ENCODE assay signal across 1 cellular context in genomic region chr19:2775556-2776430, GRCh38.
TF ChIP-seq lines count a peak whose summit lies in the region.

No MANE protein-coding gene starts in this region.

TF ChIP-seq in HepG2, 621 proteins besides CTCF, POLR2A, EP300 and RAD21 (continued from another document and continues in another):
- TF ChIP-seq, protein P1, sequence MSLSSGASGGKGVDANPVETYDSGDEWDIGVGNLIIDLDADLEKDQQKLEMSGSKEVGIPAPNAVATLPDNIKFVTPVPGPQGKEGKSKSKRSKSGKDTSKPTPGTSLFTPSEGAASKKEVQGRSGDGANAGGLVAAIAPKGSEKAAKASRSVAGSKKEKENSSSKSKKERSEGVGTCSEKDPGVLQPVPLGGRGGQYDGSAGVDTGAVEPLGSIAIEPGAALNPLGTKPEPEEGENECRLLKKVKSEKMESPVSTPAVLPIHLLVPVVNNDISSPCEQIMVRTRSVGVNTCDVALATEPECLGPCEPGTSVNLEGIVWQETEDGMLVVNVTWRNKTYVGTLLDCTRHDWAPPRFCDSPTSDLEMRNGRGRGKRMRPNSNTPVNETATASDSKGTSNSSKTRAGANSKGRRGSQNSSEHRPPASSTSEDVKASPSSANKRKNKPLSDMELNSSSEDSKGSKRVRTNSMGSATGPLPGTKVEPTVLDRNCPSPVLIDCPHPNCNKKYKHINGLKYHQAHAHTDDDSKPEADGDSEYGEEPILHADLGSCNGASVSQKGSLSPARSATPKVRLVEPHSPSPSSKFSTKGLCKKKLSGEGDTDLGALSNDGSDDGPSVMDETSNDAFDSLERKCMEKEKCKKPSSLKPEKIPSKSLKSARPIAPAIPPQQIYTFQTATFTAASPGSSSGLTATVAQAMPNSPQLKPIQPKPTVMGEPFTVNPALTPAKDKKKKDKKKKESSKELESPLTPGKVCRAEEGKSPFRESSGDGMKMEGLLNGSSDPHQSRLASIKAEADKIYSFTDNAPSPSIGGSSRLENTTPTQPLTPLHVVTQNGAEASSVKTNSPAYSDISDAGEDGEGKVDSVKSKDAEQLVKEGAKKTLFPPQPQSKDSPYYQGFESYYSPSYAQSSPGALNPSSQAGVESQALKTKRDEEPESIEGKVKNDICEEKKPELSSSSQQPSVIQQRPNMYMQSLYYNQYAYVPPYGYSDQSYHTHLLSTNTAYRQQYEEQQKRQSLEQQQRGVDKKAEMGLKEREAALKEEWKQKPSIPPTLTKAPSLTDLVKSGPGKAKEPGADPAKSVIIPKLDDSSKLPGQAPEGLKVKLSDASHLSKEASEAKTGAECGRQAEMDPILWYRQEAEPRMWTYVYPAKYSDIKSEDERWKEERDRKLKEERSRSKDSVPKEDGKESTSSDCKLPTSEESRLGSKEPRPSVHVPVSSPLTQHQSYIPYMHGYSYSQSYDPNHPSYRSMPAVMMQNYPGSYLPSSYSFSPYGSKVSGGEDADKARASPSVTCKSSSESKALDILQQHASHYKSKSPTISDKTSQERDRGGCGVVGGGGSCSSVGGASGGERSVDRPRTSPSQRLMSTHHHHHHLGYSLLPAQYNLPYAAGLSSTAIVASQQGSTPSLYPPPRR (CRISPR knock-in tag; IDR thresholded peaks at IDR 0.05; ENCODE audit: borderline replicate concordance), result no peak
- TF ChIP-seq ZNF264 (CRISPR knock-in tag; IDR thresholded peaks at IDR 0.05) (no peak), ATF5 (CRISPR knock-in tag; IDR thresholded peaks at IDR 0.05; ENCODE audit: low read depth) (no peak), ERF (CRISPR knock-in tag; IDR thresholded peaks at IDR 0.05) (peak; percentile 34; the same call in 1 of the 2 replicates), HNRNPL (IDR thresholded peaks at IDR 0.05; ENCODE audit: low read depth, low read length) (no peak), ZC3H4 (CRISPR knock-in tag; IDR thresholded peaks at IDR 0.05; ENCODE audit: borderline replicate concordance) (no peak), ZNF256 (CRISPR knock-in tag; conservative IDR thresholded peaks at IDR 0.05) (no peak), CEBPB (IDR thresholded peaks at IDR 0.05; ENCODE audit: borderline replicate concordance, low read depth, low read length) (peak; percentile 61; the same call in 1 of the 2 replicates), ZNF496 (CRISPR knock-in tag; IDR thresholded peaks at IDR 0.05; ENCODE audit: insufficient replicate concordance) (no peak), ZNF468 (CRISPR knock-in tag; IDR thresholded peaks at IDR 0.05) (no peak), SP4 (CRISPR knock-in tag; IDR thresholded peaks at IDR 0.05) (no peak), AKAP8 (CRISPR knock-in tag; IDR thresholded peaks at IDR 0.05) (no peak), JUND (CRISPR knock-in tag; IDR thresholded peaks at IDR 0.05) (peak; percentile 69), ZNF629 (CRISPR knock-in tag; conservative IDR thresholded peaks at IDR 0.05) (no peak), FOXJ3 (CRISPR knock-in tag; IDR thresholded peaks at IDR 0.05; ENCODE audit: borderline replicate concordance) (no peak), ZNF574 (CRISPR knock-in tag; IDR thresholded peaks at IDR 0.05) (peak; percentile 39; the same call in 1 of the 2 replicates), ZNF33A (CRISPR knock-in tag; IDR thresholded peaks at IDR 0.05; ENCODE audit: borderline replicate concordance) (no peak), TMF1 (CRISPR knock-in tag; IDR thresholded peaks at IDR 0.05; ENCODE audit: low read depth) (no peak), ZNF30 (CRISPR knock-in tag; IDR thresholded peaks at IDR 0.05) (no peak), ZSCAN20 (CRISPR knock-in tag; IDR thresholded peaks at IDR 0.05; ENCODE audit: borderline replicate concordance) (no peak), PRDM15 (CRISPR knock-in tag; IDR thresholded peaks at IDR 0.05) (no peak), ZNF782 (CRISPR knock-in tag; IDR thresholded peaks at IDR 0.05; ENCODE audit: borderline replicate concordance) (no peak), TAF1 (CRISPR knock-in tag; IDR thresholded peaks at IDR 0.05) (0 out of 2 replicates have a peak, but pooled peaks have one; percentile 23), TIGD3 (CRISPR knock-in tag; IDR thresholded peaks at IDR 0.05; ENCODE audit: borderline replicate concordance) (no peak), HOXA9 (CRISPR knock-in tag; IDR thresholded peaks at IDR 0.05; ENCODE audit: borderline replicate concordance) (no peak), HNRNPK (IDR thresholded peaks at IDR 0.05; ENCODE audit: low read depth, low read length, poor library complexity, severe bottlenecking) (no peak), ZKSCAN5 (CRISPR knock-in tag; IDR thresholded peaks at IDR 0.05) (no peak), NPAS2 (CRISPR knock-in tag; IDR thresholded peaks at IDR 0.05; ENCODE audit: borderline replicate concordance) (no peak), SIX1 (CRISPR knock-in tag; IDR thresholded peaks at IDR 0.05; ENCODE audit: borderline replicate concordance) (no peak), ZBTB7A (CRISPR knock-in tag; IDR thresholded peaks at IDR 0.05) (no peak), PREB (CRISPR knock-in tag; IDR thresholded peaks at IDR 0.05) (no peak), ZNF333 (CRISPR knock-in tag; IDR thresholded peaks at IDR 0.05; ENCODE audit: borderline replicate concordance) (no peak), KLF9 (CRISPR knock-in tag; IDR thresholded peaks at IDR 0.05; ENCODE audit: low read depth) (no peak), SOX5 (CRISPR knock-in tag; IDR thresholded peaks at IDR 0.05; ENCODE audit: borderline replicate concordance) (peak; percentile 66), ZNF10 (CRISPR knock-in tag; IDR thresholded peaks at IDR 0.05; ENCODE audit: borderline replicate concordance, low read depth) (no peak)
- TF ChIP-seq, protein P2, sequence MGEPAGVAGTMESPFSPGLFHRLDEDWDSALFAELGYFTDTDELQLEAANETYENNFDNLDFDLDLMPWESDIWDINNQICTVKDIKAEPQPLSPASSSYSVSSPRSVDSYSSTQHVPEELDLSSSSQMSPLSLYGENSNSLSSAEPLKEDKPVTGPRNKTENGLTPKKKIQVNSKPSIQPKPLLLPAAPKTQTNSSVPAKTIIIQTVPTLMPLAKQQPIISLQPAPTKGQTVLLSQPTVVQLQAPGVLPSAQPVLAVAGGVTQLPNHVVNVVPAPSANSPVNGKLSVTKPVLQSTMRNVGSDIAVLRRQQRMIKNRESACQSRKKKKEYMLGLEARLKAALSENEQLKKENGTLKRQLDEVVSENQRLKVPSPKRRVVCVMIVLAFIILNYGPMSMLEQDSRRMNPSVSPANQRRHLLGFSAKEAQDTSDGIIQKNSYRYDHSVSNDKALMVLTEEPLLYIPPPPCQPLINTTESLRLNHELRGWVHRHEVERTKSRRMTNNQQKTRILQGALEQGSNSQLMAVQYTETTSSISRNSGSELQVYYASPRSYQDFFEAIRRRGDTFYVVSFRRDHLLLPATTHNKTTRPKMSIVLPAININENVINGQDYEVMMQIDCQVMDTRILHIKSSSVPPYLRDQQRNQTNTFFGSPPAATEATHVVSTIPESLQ (CRISPR knock-in tag; conservative IDR thresholded peaks at IDR 0.05), result no peak
- TF ChIP-seq, protein P3, sequence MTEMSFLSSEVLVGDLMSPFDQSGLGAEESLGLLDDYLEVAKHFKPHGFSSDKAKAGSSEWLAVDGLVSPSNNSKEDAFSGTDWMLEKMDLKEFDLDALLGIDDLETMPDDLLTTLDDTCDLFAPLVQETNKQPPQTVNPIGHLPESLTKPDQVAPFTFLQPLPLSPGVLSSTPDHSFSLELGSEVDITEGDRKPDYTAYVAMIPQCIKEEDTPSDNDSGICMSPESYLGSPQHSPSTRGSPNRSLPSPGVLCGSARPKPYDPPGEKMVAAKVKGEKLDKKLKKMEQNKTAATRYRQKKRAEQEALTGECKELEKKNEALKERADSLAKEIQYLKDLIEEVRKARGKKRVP (CRISPR knock-in tag; IDR thresholded peaks at IDR 0.05), result no peak
- TF ChIP-seq, protein P4, sequence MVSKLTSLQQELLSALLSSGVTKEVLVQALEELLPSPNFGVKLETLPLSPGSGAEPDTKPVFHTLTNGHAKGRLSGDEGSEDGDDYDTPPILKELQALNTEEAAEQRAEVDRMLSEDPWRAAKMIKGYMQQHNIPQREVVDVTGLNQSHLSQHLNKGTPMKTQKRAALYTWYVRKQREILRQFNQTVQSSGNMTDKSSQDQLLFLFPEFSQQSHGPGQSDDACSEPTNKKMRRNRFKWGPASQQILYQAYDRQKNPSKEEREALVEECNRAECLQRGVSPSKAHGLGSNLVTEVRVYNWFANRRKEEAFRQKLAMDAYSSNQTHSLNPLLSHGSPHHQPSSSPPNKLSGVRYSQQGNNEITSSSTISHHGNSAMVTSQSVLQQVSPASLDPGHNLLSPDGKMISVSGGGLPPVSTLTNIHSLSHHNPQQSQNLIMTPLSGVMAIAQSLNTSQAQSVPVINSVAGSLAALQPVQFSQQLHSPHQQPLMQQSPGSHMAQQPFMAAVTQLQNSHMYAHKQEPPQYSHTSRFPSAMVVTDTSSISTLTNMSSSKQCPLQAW (CRISPR knock-in tag; IDR thresholded peaks at IDR 0.05), result peak; percentile 46; the same call in 1 of the 2 replicates
- TF ChIP-seq, protein P5, sequence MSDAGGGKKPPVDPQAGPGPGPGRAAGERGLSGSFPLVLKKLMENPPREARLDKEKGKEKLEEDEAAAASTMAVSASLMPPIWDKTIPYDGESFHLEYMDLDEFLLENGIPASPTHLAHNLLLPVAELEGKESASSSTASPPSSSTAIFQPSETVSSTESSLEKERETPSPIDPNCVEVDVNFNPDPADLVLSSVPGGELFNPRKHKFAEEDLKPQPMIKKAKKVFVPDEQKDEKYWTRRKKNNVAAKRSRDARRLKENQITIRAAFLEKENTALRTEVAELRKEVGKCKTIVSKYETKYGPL (CRISPR knock-in tag; IDR thresholded peaks at IDR 0.05), result no peak
